In the genomic region with DNA sequence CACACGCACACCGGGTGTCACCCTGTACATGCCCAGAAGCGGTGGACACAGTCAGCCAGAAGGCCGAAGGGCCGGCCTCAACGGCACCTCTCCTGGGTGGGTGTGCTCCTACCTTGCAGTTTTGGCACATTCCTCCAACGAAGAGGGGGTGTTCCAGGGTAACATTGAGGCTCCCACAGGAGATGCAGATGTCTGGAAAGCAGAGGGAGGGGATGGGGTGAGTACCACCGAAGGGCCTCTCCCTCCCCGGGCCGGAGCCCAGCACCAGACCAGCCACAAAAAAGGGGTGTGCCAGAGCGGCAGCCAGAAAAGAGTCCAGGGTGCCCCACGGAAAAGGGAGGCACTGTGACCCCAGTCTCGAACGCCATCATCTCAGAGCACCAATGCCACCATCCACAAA, we compare ENCODE assay signal across 33 cellular contexts.
"Had no signal": no experiment of that assay in that cellular context is flagged by ENCODE, and none has a peak within 500 bp of the region (broad histone marks: within the 10 kb centered on the region; RNA-seq: fewer than 3 reads in every experiment).

No MANE protein-coding gene starts in this region.

- ATAC-seq: activated CD4-positive, CD25-positive, alpha-beta regulatory T cell treated with anti-CD3 and anti-CD28 coated beads, Interleukin-2, amount 50 U/mL, for 24 hours; activated naive CD8-positive, alpha-beta T cell treated with anti-CD3 and anti-CD28 coated beads, Interleukin-2, amount 50 U/mL, for 24 hours; activated T-cell treated with anti-CD3 and anti-CD28 coated beads, Interleukin-2, amount 50 U/mL, for 72 hours; body of pancreas; T-helper 17 cell had no signal

- FAIRE-seq: endometrium, endothelial cell of umbilical vein had no signal

- DNase-seq: activated B cell treated with CpG ODN at 0.5 μM for 24 hours; activated CD4-positive, alpha-beta T cell treated with anti-CD3 and anti-CD28 coated beads for 48 hours; activated CD4-positive, alpha-beta T cell treated with anti-CD3 and anti-CD28 coated beads, Interleukin-2, amount 50 U/mL, for 1 hour; activated CD4-positive, alpha-beta T cell treated with anti-CD3 and anti-CD28 coated beads, Interleukin-2, amount 50 U/mL, for 48 hours; activated CD8-positive, alpha-beta memory T cell treated with anti-CD3 and anti-CD28 coated beads, Interleukin-2, amount 50 U/mL, for 48 hours; activated gamma-delta T cell; activated naive CD4-positive, alpha-beta T cell; activated naive CD4-positive, alpha-beta T cell treated with anti-CD3 and anti-CD28 coated beads, Interleukin-2, amount 50 U/mL, for 16 hours; activated naive CD8-positive, alpha-beta T cell treated with anti-CD3 and anti-CD28 coated beads for 36 hours; activated naive CD8-positive, alpha-beta T cell treated with anti-CD3 and anti-CD28 coated beads, Interleukin-2, amount 50 U/mL, for 24 hours; activated T-cell treated with anti-CD3 and anti-CD28 coated beads for 4 hours; activated T-cell treated with anti-CD3 and anti-CD28 coated beads, Interleukin-2, amount 50 U/mL, for 24 hours; activated T-cell treated with anti-CD3 and anti-CD28 coated beads, Interleukin-2, amount 50 U/mL, for 72 hours; amygdala; aorta; body of pancreas; central memory CD4-positive, alpha-beta T cell; cerebellar nuclear complex; colonic mucosa; effector CD8-positive, alpha-beta T cell; esophagus squamous epithelium; foreskin melanocyte; head of caudate nucleus; T-helper 1 cell; T-helper 17 cell; T1000; WERI-Rb-1 had no signal

- H3K9me3 Mint-ChIP-seq: activated B cell treated with CpG ODN at 0.5 μM for 24 hours; activated naive CD8-positive, alpha-beta T cell treated with anti-CD3 and anti-CD28 coated beads for 36 hours; activated naive CD8-positive, alpha-beta T cell treated with anti-CD3 and anti-CD28 coated beads, Interleukin-2, amount 50 U/mL, for 24 hours; activated T-cell treated with anti-CD3 and anti-CD28 coated beads, Interleukin-2, amount 50 U/mL, for 24 hours; activated T-cell treated with anti-CD3 and anti-CD28 coated beads, Interleukin-2, amount 50 U/mL, for 72 hours; T-helper 2 cell treated with Interferon-gamma antibody and Interleukin-4, amounts not matched to agents 5 μg/mL and 100 μg/mL, for 36 hours had no signal

- H3K27ac ChIP-seq: body of pancreas, colonic mucosa, epithelial cell of prostate, esophagus squamous epithelium, WERI-Rb-1 had no signal

- H3K27ac Mint-ChIP-seq: activated B cell treated with CpG ODN at 0.5 μM for 24 hours; activated naive CD8-positive, alpha-beta T cell treated with anti-CD3 and anti-CD28 coated beads for 36 hours; activated naive CD8-positive, alpha-beta T cell treated with anti-CD3 and anti-CD28 coated beads, Interleukin-2, amount 50 U/mL, for 24 hours; activated T-cell treated with anti-CD3 and anti-CD28 coated beads, Interleukin-2, amount 50 U/mL, for 72 hours; T-helper 2 cell treated with Interferon-gamma antibody and Interleukin-4, amounts not matched to agents 5 μg/mL and 100 μg/mL, for 36 hours had no signal

- H3K9me3 ChIP-seq: adrenal gland, body of pancreas, colonic mucosa, esophagus squamous epithelium had no signal

- H3K4me3 ChIP-seq: adrenal gland, body of pancreas, colonic mucosa, esophagus squamous epithelium had no signal

- H3K27me3 ChIP-seq: adrenal gland, body of pancreas, colonic mucosa, esophagus squamous epithelium had no signal

- H3K4me3 Mint-ChIP-seq: activated B cell treated with CpG ODN at 0.5 μM for 24 hours; activated naive CD8-positive, alpha-beta T cell treated with anti-CD3 and anti-CD28 coated beads for 36 hours; activated naive CD8-positive, alpha-beta T cell treated with anti-CD3 and anti-CD28 coated beads, Interleukin-2, amount 50 U/mL, for 24 hours; activated T-cell treated with anti-CD3 and anti-CD28 coated beads, Interleukin-2, amount 50 U/mL, for 24 hours; activated T-cell treated with anti-CD3 and anti-CD28 coated beads, Interleukin-2, amount 50 U/mL, for 72 hours; T-helper 17 cell; T-helper 2 cell treated with Interferon-gamma antibody and Interleukin-4, amounts not matched to agents 5 μg/mL and 100 μg/mL, for 36 hours had no signal

- H3K4me1 ChIP-seq: body of pancreas, colonic mucosa, esophagus squamous epithelium had no signal

- H3K27me3 Mint-ChIP-seq: activated B cell treated with CpG ODN at 0.5 μM for 24 hours; activated naive CD8-positive, alpha-beta T cell treated with anti-CD3 and anti-CD28 coated beads for 36 hours; activated naive CD8-positive, alpha-beta T cell treated with anti-CD3 and anti-CD28 coated beads, Interleukin-2, amount 50 U/mL, for 24 hours; activated T-cell treated with anti-CD3 and anti-CD28 coated beads, Interleukin-2, amount 50 U/mL, for 24 hours; T-helper 17 cell had no signal
